ENCODE assay signal across 17 cellular contexts in genomic region chr1:172125812-172126430, GRCh38.
DNase-seq lines count a peak whose midpoint lies in the region; ATAC-seq and TF ChIP-seq lines count a peak whose summit lies in the region.
"Had no signal": no experiment of that assay in that cellular context is flagged by ENCODE, and none has a peak within 500 bp of the region (broad histone marks: within the 10 kb centered on the region; RNA-seq: fewer than 3 reads in every experiment).

No MANE protein-coding gene starts in this region.

- CTCF ChIA-PET in Panc1 (lab: Charles Lee), result interaction anchor here (0.7 kb wide), 1 partner anchor 12 kb away, joined by 3 read pairs; no protein-coding TSS in a partner anchor

- no peak for TF ChIP-seq CTCF in Panc1 (IDR thresholded peaks at IDR 0.05)
- TF ChIP-seq CTCF in nephron progenitor cell (IDR thresholded peaks at IDR 0.05), result no peak
- TF ChIP-seq CTCF in upper lobe of left lung (IDR thresholded peaks at IDR 0.05), result no peak

- H3K36me3 ChIP-seq in Panc1 (ENCODE audit: control insufficient read depth, insufficient read depth, low read length) (no peaks in the 10 kb centered on the region), upper lobe of left lung (no peaks in the 10 kb centered on the region)
- H3K36me3 ChIP-seq: BLaER1 treated with 17β-estradiol and CSF1 and Interleukin-3, amounts not matched to agents 10 nM and 100 nM had no signal

- H3K27ac ChIP-seq in Panc1 (ENCODE audit: low read length), result peak overlapping the region; percentile 46; the same call in 1 of the 2 replicates
- no peak overlapping the region for H3K27ac ChIP-seq in upper lobe of left lung
- H3K27ac ChIP-seq: 22Rv1; BLaER1 treated with 17β-estradiol and CSF1 and Interleukin-3, amounts not matched to agents 10 nM and 100 nM; HL-60 had no signal

- in situ Hi-C loops in Panc1 (cut with HindIII; ENCODE audit: low pct_unique_long_range_greater_than_20kb, low sequenced_read_pairs), result no loop called here

- no peak overlapping the region for H3K4me3 Mint-ChIP-seq in nephron progenitor cell
- H3K4me3 Mint-ChIP-seq: CD8-positive, alpha-beta T cell; GM23338 had no signal

- H3K9me3 Mint-ChIP-seq in nephron progenitor cell, result no peaks in the 10 kb centered on the region
- H3K9me3 Mint-ChIP-seq: CD8-positive, alpha-beta T cell had no signal

- H3K4me1 ChIP-seq in Panc1 (ENCODE audit: control insufficient read depth, insufficient read depth, low read length), result no peaks in the 10 kb centered on the region
- H3K4me1 ChIP-seq in upper lobe of left lung, result no peaks in the 10 kb centered on the region
- H3K4me1 ChIP-seq: BLaER1 treated with 17β-estradiol and CSF1 and Interleukin-3, amounts not matched to agents 10 nM and 100 nM had no signal

- H3K9me3 ChIP-seq in Panc1 (ENCODE audit: control insufficient read depth, insufficient read depth, low read depth, low read length), result peaks cover 3% of the 10 kb centered on the region; the same call in 1 of the 2 replicates
- no peaks in the 10 kb centered on the region for H3K9me3 ChIP-seq in upper lobe of left lung

- H3K36me3 Mint-ChIP-seq in nephron progenitor cell (ENCODE audit: low read depth), result no peaks in the 10 kb centered on the region
- H3K36me3 Mint-ChIP-seq: CD8-positive, alpha-beta T cell had no signal

- POLR2A ChIA-PET in Panc1 (lab: Charles Lee), result no interaction called here

- H3K27me3 ChIP-seq in Panc1 (ENCODE audit: control insufficient read depth, insufficient read depth, low read length), result no peaks in the 10 kb centered on the region
- H3K27me3 ChIP-seq in upper lobe of left lung, result no peaks in the 10 kb centered on the region
- H3K27me3 ChIP-seq: BLaER1 treated with 17β-estradiol and CSF1 and Interleukin-3, amounts not matched to agents 10 nM and 100 nM had no signal

- intact Hi-C loops in Panc1 (cut with micrococcal nuclease; ENCODE audit: unreplicated experiment) (no loop called here), sciatic nerve (cut with DNase I) (no loop called here)

- H3K4me1 Mint-ChIP-seq in nephron progenitor cell, result peaks cover 22% of the 10 kb centered on the region
- H3K4me1 Mint-ChIP-seq: GM23338 had no signal

- no peak for TF ChIP-seq POLR2A in upper lobe of left lung (IDR thresholded peaks at IDR 0.05)

- no peak for TF ChIP-seq EP300 in upper lobe of left lung (IDR thresholded peaks at IDR 0.05)

- peak overlapping the region; percentile 3 for H3K27ac Mint-ChIP-seq in nephron progenitor cell
- H3K27ac Mint-ChIP-seq: CD8-positive, alpha-beta T cell; GM23338 had no signal

- ATAC-seq in Panc1 (no peak), HG03520 (IDR thresholded peaks at IDR 0.05; ENCODE audit: unreplicated experiment) (no peak), sciatic nerve (no peak), upper lobe of left lung (ENCODE audit: low FRiP score in 2 of 2) (no peak)
- ATAC-seq: CD8-positive, alpha-beta T cell; GM12878; GM23338 had no signal

- peaks cover 4% of the 10 kb centered on the region for H3K27me3 Mint-ChIP-seq in nephron progenitor cell (ENCODE audit: low read depth, poor library complexity)

- BruUV-seq in Panc1 (replicated peaks; lab: Mats Ljungman, UMichigan), result no TSS peak

- DNase-seq in NCI-H1417 (lab: John Stamatoyannopoulos, UW) (peak in 2 of 3 experiments; percentile 16 to 20), NCI-H1417 treated with DMSO at 0.1 percent for 48 hours (lab: John Stamatoyannopoulos, UW) (no peak), NCI-H1048 (lab: John Stamatoyannopoulos, UW) (peak; percentile 76), Panc1 (ENCODE audit: low read depth, low spot score) (no peak), nephron progenitor cell (no peak), sciatic nerve (ENCODE audit: low spot score) (no peak), upper lobe of left lung (no peak)
- DNase-seq: Calu3; CD8-positive, alpha-beta T cell; DMS79 treated with DMSO at 0.1 percent for 48 hours; HCEC 1CT had no signal

- no peak overlapping the region for H3K4me3 ChIP-seq in Panc1 (ENCODE audit: low read depth in 2 of 2, low read length in 2 of 2)
- H3K4me3 ChIP-seq in upper lobe of left lung, result no peak overlapping the region
- H3K4me3 ChIP-seq: BLaER1 treated with 17β-estradiol and CSF1 and Interleukin-3, amounts not matched to agents 10 nM and 100 nM; GM12878; GM23338 had no signal

Comparison
In these comparisons a context has a peak if more than half of its experiments do, and no peak if none do; other contexts are left out.
1. DNase-seq: peak in NCI-H1417 (2 of 3) and NCI-H1048 (single experiment); none in NCI-H1417 treated with DMSO at 0.1 percent for 48 hours (single experiment), Panc1 (single experiment), nephron progenitor cell (single experiment), sciatic nerve (single experiment) and upper lobe of left lung (0 of 2).